In the genomic region with DNA sequence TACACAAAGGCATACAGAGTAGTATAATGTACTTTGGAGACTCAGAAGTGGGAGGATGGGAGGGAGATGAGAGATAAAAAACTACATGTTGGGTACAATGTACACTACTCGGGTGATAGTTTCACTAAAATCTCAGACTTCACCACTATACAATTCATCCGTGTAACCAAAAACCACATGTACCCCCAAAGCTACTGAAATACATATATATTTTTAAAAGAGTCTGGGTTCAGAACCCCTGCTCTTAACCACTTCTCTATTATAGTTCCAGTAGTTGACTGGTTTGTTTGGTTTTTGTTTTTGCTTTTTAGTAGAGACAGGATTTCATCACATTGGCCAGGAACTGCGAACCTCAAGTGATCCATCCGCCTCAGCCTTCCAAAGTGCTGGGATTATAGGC, we compare ENCODE assay signal across 15 cellular contexts.
"Had no signal": no experiment of that assay in that cellular context is flagged by ENCODE, and none has a peak within 500 bp of the region (broad histone marks: within the 10 kb centered on the region; RNA-seq: fewer than 3 reads in every experiment).

No MANE protein-coding gene starts in this region.

- ATAC-seq: heart left ventricle, mucosa of descending colon, natural killer cell had no signal

- H3K9me3 Mint-ChIP-seq: activated naive CD4-positive, alpha-beta T cell treated with anti-CD3 and anti-CD28 coated beads, Interleukin-2, amount 50 U/mL, for 24 hours; natural killer cell had no signal

- DNase-seq: activated CD4-positive, alpha-beta T cell treated with anti-CD3 and anti-CD28 coated beads, Interleukin-2, amount 50 U/mL, for 4 hours; activated CD4-positive, CD25-positive, alpha-beta regulatory T cell treated with anti-CD3 and anti-CD28 coated beads, Interleukin-2, amount 50 U/mL, for 72 hours; activated T-cell treated with anti-CD3 and anti-CD28 coated beads, Interleukin-2, amount 50 U/mL, for 1 hour; caudate nucleus; cortex of kidney; effector CD8-positive, alpha-beta T cell; foreskin melanocyte; heart left ventricle; mucosa of descending colon; natural killer cell; posterior cingulate gyrus; small intestine had no signal

- H3K4me1 Mint-ChIP-seq: natural killer cell had no signal

- H3K27ac ChIP-seq: heart left ventricle, right atrium auricular region, tibial nerve had no signal

- H3K4me3 ChIP-seq: heart left ventricle, mucosa of descending colon, right atrium auricular region, tibial nerve had no signal

- H3K4me3 Mint-ChIP-seq: activated naive CD4-positive, alpha-beta T cell treated with anti-CD3 and anti-CD28 coated beads, Interleukin-2, amount 50 U/mL, for 24 hours; natural killer cell had no signal

- H3K27me3 Mint-ChIP-seq: activated naive CD4-positive, alpha-beta T cell treated with anti-CD3 and anti-CD28 coated beads, Interleukin-2, amount 50 U/mL, for 24 hours had no signal

- H3K27ac Mint-ChIP-seq: activated naive CD4-positive, alpha-beta T cell treated with anti-CD3 and anti-CD28 coated beads, Interleukin-2, amount 50 U/mL, for 24 hours; natural killer cell had no signal

- H3K27me3 ChIP-seq: heart left ventricle, right atrium auricular region, tibial nerve had no signal

- H3K9me3 ChIP-seq: heart left ventricle, mucosa of descending colon, right atrium auricular region, tibial nerve had no signal

- H3K4me1 ChIP-seq: right atrium auricular region had no signal
